17 cellular contexts compared by ENCODE assay signal in genomic region chr1:240803151-240803550, GRCh38.
DNase-seq lines count a peak whose midpoint lies in the region; ATAC-seq and TF ChIP-seq lines count a peak whose summit lies in the region.
"Had no signal": no experiment of that assay in that cellular context is flagged by ENCODE, and none has a peak within 500 bp of the region (broad histone marks: within the 10 kb centered on the region; RNA-seq: fewer than 3 reads in every experiment).

No MANE protein-coding gene starts in this region.

- no peak overlapping the region for H3K27ac Mint-ChIP-seq in Caco-2 (ENCODE audit: unreplicated experiment)

- no peak for ATAC-seq in HG03039 (IDR thresholded peaks at IDR 0.05; ENCODE audit: unreplicated experiment)
- ATAC-seq: GM12878, pancreas had no signal

- no peak overlapping the region for H4K8ac ChIP-seq in mesenchymal stem cell (ENCODE audit: low read length)

- H3K4me1 ChIP-seq in mesenchymal stem cell (ENCODE audit: control insufficient read depth, insufficient read depth, low read depth, low read length) (no peaks in the 10 kb centered on the region), Caco-2 (no peaks in the 10 kb centered on the region)
- H3K4me1 ChIP-seq: pancreas had no signal

- no peak overlapping the region for H2BK120ac ChIP-seq in mesenchymal stem cell (ENCODE audit: low read depth, low read length)

- H3K23ac ChIP-seq in mesenchymal stem cell (ENCODE audit: low read length in 2 of 2) = no peak overlapping the region

- no peaks in the 10 kb centered on the region for H3K36me3 Mint-ChIP-seq in Caco-2 (ENCODE audit: insufficient read depth, unreplicated experiment)

- no peak overlapping the region for H3K27ac ChIP-seq in mesenchymal stem cell (ENCODE audit: low read length, poor library complexity, severe bottlenecking)
- H3K27ac ChIP-seq: pancreas, WERI-Rb-1 had no signal

- intact Hi-C loops in Caco-2 (cut with micrococcal nuclease; ENCODE audit: unreplicated experiment) = no loop called here

- no peak overlapping the region for H3K4ac ChIP-seq in mesenchymal stem cell (ENCODE audit: low read depth in 1 of 2, low read length in 2 of 2)

- H3K36me3 ChIP-seq in mesenchymal stem cell (ENCODE audit: control insufficient read depth in 1 of 2, insufficient read depth in 2 of 2, low read depth in 1 of 2, low read length in 2 of 2) (no peaks in the 10 kb centered on the region), Caco-2 (ENCODE audit: control insufficient read depth, insufficient read depth, low read length) (no peaks in the 10 kb centered on the region)
- H3K36me3 ChIP-seq: pancreas, WERI-Rb-1 had no signal

- CTCF ChIA-PET in Caco-2 (lab: Charles Lee) = no interaction called here

- H4K91ac ChIP-seq in mesenchymal stem cell (ENCODE audit: low read length) = no peak overlapping the region

- no peak overlapping the region for H2AFZ ChIP-seq in mesenchymal stem cell (ENCODE audit: low read depth, low read length)

- H2BK12ac ChIP-seq in mesenchymal stem cell (ENCODE audit: low read length in 2 of 2) = no peak overlapping the region

- H3K4me2 ChIP-seq in mesenchymal stem cell (ENCODE audit: low read length, poor library complexity, severe bottlenecking) = no peak overlapping the region

- no peak overlapping the region for H3K18ac ChIP-seq in mesenchymal stem cell (ENCODE audit: low read depth in 1 of 2, low read length in 2 of 2)

- TF ChIP-seq CTCF in astrocyte of the spinal cord (IDR thresholded peaks at IDR 0.05; ENCODE audit: low read depth, low read length) (no peak), Caco-2 (IDR thresholded peaks at IDR 0.05; ENCODE audit: insufficient read depth in 1 of 2, low read depth in 1 of 2, low read length in 1 of 2, severe bottlenecking in 1 of 2, unreplicated experiment in 1 of 2) (no peak)

- no peak overlapping the region for H3K14ac ChIP-seq in mesenchymal stem cell (ENCODE audit: low read length in 2 of 2)

- no peak overlapping the region for H3K4me3 Mint-ChIP-seq in Caco-2 (ENCODE audit: unreplicated experiment)

- POLR2A ChIA-PET in Caco-2 (lab: Charles Lee) = no interaction called here

- H3K9me3 ChIP-seq in mesenchymal stem cell (ENCODE audit: control insufficient read depth, low read length) (no peaks in the 10 kb centered on the region), Caco-2 (no peaks in the 10 kb centered on the region)
- H3K9me3 ChIP-seq: pancreas had no signal

- DNase-seq in DMS153 (lab: John Stamatoyannopoulos, UW) (peak; percentile 43), LHCN-M2 (ENCODE audit: low read depth) (peak; percentile 73), astrocyte of the spinal cord (ENCODE audit: low read depth, low spot score) (peak; percentile 65), mesenchymal stem cell (peak; percentile 21), NCI-H82 treated with DMSO at 0.1 percent for 48 hours (lab: John Stamatoyannopoulos, UW; ENCODE audit: unreplicated experiment) (no peak), Ammon's horn (ENCODE audit: low spot score) (no peak), Caco-2 (no peak)
- DNase-seq: activated T-cell treated with anti-CD3 and anti-CD28 coated beads, Interleukin-2, amount 50 U/mL, for 48 hours; caudate nucleus; COR-L47; NCI-H446; pancreas; stimulated activated CD4-positive, alpha-beta T cell treated with anti-CD3 and anti-CD28 coated beads, Interleukin-1b, Interleukin-23, amount 100 ng/mL, for 48 hours; stimulated activated naive CD4-positive, alpha-beta T cell; WERI-Rb-1 had no signal

- H2AK5ac ChIP-seq in mesenchymal stem cell (ENCODE audit: low read length, severe bottlenecking) = no peak overlapping the region

- H3K27me3 ChIP-seq in mesenchymal stem cell (ENCODE audit: control insufficient read depth in 1 of 2, insufficient read depth in 1 of 2, low read length in 2 of 2) = no peaks in the 10 kb centered on the region
- H3K27me3 ChIP-seq in Caco-2 (replicated peaks; ENCODE audit: control insufficient read depth, insufficient read depth, low read length) = no peaks in the 10 kb centered on the region
- H3K27me3 ChIP-seq: pancreas had no signal

- no peaks in the 10 kb centered on the region for H3K9me3 Mint-ChIP-seq in Caco-2 (ENCODE audit: unreplicated experiment)

- no peaks in the 10 kb centered on the region for H3K27me3 Mint-ChIP-seq in Caco-2 (ENCODE audit: insufficient read depth, unreplicated experiment)

- no peak overlapping the region for H3K4me3 ChIP-seq in astrocyte of the spinal cord (ENCODE audit: low read depth, low read length)
- no peak overlapping the region for H3K4me3 ChIP-seq in mesenchymal stem cell (ENCODE audit: insufficient read depth in 1 of 2, low read depth in 1 of 2, low read length in 2 of 2)
- H3K4me3 ChIP-seq in Caco-2 (ENCODE audit: low read depth, low read length) = no peak overlapping the region
- H3K4me3 ChIP-seq: GM12878, pancreas had no signal

- no peaks in the 10 kb centered on the region for H3K79me1 ChIP-seq in mesenchymal stem cell (replicated peaks; ENCODE audit: low read length, poor library complexity, severe bottlenecking)

- no peak overlapping the region for H3K9ac ChIP-seq in mesenchymal stem cell (ENCODE audit: low read length)

- in situ Hi-C loops in astrocyte of the spinal cord (cut with HindIII; ENCODE audit: low sequenced_read_pairs) = no loop called here

- no peak overlapping the region for H2BK5ac ChIP-seq in mesenchymal stem cell (ENCODE audit: low read depth, low read length, poor library complexity, severe bottlenecking)

- H3K4me1 Mint-ChIP-seq in Caco-2 (ENCODE audit: low read depth, unreplicated experiment) = no peaks in the 10 kb centered on the region

- H2BK15ac ChIP-seq in mesenchymal stem cell (ENCODE audit: low read depth, poor library complexity, severe bottlenecking) = no peak overlapping the region

- BruUV-seq in Caco-2 (replicated peaks; lab: Mats Ljungman, UMichigan) = no TSS peak

Comparison
In these comparisons a context has a peak if more than half of its experiments do, and no peak if none do; other contexts are left out.
1. DNase-seq: peak in DMS153 (single experiment), LHCN-M2 (single experiment), astrocyte of the spinal cord (single experiment) and mesenchymal stem cell (single experiment); none in NCI-H82 treated with DMSO at 0.1 percent for 48 hours (single experiment), Ammon's horn (single experiment) and Caco-2 (0 of 2).